Comparison of ENCODE assay signal across 1 cellular context in the genomic region with DNA sequence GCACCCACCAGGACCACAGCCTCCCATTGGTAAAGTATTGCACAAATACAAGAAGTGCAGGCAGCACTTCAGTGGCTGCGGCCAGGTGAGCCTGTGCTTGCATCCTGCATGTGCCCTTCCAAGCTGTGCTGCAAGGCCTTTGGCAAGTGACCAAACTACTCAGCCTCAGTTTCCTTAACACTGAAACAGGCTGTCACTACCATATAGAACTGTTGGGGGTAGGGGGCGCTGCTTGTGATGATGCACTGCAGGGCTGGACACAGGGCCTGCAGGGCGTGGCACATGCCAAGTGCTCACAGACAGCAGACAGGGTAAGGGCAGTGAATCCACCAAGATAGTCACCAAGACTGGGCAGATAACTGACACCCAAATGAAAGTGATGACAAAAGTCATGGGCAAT.
TF ChIP-seq lines count a peak whose summit lies in the region.

No MANE protein-coding gene starts in this region.

TF ChIP-seq in A549, 52 proteins besides CTCF, POLR2A, EP300 and RAD21 (continued from another document):
- TF ChIP-seq, protein P1, sequence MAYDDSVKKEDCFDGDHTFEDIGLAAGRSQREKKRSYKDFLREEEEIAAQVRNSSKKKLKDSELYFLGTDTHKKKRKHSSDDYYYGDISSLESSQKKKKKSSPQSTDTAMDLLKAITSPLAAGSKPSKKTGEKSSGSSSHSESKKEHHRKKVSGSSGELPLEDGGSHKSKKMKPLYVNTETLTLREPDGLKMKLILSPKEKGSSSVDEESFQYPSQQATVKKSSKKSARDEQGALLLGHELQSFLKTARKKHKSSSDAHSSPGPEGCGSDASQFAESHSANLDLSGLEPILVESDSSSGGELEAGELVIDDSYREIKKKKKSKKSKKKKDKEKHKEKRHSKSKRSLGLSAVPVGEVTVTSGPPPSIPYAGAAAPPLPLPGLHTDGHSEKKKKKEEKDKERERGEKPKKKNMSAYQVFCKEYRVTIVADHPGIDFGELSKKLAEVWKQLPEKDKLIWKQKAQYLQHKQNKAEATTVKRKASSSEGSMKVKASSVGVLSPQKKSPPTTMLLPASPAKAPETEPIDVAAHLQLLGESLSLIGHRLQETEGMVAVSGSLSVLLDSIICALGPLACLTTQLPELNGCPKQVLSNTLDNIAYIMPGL (CRISPR knock-in tag; IDR thresholded peaks at IDR 0.05; ENCODE audit: borderline replicate concordance): no peak
- TF ChIP-seq GATA3 (IDR thresholded peaks at IDR 0.05; ENCODE audit: borderline replicate concordance): no peak
- no peak for TF ChIP-seq RARB (CRISPR knock-in tag; IDR thresholded peaks at IDR 0.05)
